ENCODE assay signal across 1 cellular context in genomic region chr6:151451417-151451949, GRCh38.
TF ChIP-seq lines count a peak whose summit lies in the region.

No MANE protein-coding gene starts in this region.

TF ChIP-seq in WTC11, 78 proteins besides CTCF, POLR2A, EP300 and RAD21 (continued from another document):
- TF ChIP-seq ZNF317 (CRISPR knock-in tag; IDR thresholded peaks at IDR 0.05; ENCODE audit: borderline replicate concordance, low read depth) (no peak), RORB (CRISPR knock-in tag; IDR thresholded peaks at IDR 0.05) (no peak), TP53 (CRISPR knock-in tag; IDR thresholded peaks at IDR 0.05) (no peak), KAT7 (CRISPR knock-in tag; IDR thresholded peaks at IDR 0.05; ENCODE audit: borderline replicate concordance) (no peak), ERG (CRISPR knock-in tag; IDR thresholded peaks at IDR 0.05) (no peak), IRF1 (CRISPR knock-in tag; IDR thresholded peaks at IDR 0.05) (no peak), NFYB (CRISPR knock-in tag; conservative IDR thresholded peaks at IDR 0.05; ENCODE audit: low read depth) (no peak)
